ENCODE assay signal across 15 cellular contexts in genomic region chr2:64135421-64135820, GRCh38. TPM values are rescaled to one million over a fixed set of nuclear protein-coding genes. Genes with fewer than 3 reads are reported as not detected.
DNase-seq lines count a peak whose midpoint lies in the region; ATAC-seq and TF ChIP-seq lines count a peak whose summit lies in the region.
"Had no signal": no experiment of that assay in that cellular context is flagged by ENCODE, and none has a peak within 500 bp of the region (broad histone marks: within the 10 kb centered on the region; RNA-seq: fewer than 3 reads in every experiment).

No MANE protein-coding gene starts in this region.

- peaks cover 88% of the 10 kb centered on the region for H3K4me1 Mint-ChIP-seq in activated naive CD4-positive, alpha-beta T cell treated with anti-CD3 and anti-CD28 coated beads for 36 hours (ENCODE audit: low read depth)
- peaks cover 89% of the 10 kb centered on the region for H3K4me1 Mint-ChIP-seq in activated naive CD8-positive, alpha-beta T cell (ENCODE audit: low read depth)
- peaks cover 62% of the 10 kb centered on the region for H3K4me1 Mint-ChIP-seq in stimulated activated effector memory CD8-positive, alpha-beta T cell treated with anti-CD3 and anti-CD28 coated beads, Interleukin-12 subunit alpha, Interleukin-12 subunit beta, amount 100 ng/mL, for 72 hours

- H3K9me2 ChIP-seq in Loucy (replicated peaks; ENCODE audit: low read depth, low read length) = no peaks in the 10 kb centered on the region

- H3K36me3 Mint-ChIP-seq in activated naive CD4-positive, alpha-beta T cell treated with anti-CD3 and anti-CD28 coated beads for 36 hours (ENCODE audit: low read depth) = peaks cover 5% of the 10 kb centered on the region
- peaks cover 25% of the 10 kb centered on the region for H3K36me3 Mint-ChIP-seq in activated naive CD8-positive, alpha-beta T cell
- H3K36me3 Mint-ChIP-seq in stimulated activated effector memory CD8-positive, alpha-beta T cell treated with anti-CD3 and anti-CD28 coated beads, Interleukin-12 subunit alpha, Interleukin-12 subunit beta, amount 100 ng/mL, for 72 hours = peaks cover 51% of the 10 kb centered on the region

- H2AFZ ChIP-seq in Loucy (ENCODE audit: low read length) = no peak overlapping the region

- DNase-seq in activated naive CD4-positive, alpha-beta T cell treated with anti-CD3 and anti-CD28 coated beads for 36 hours = no peak
- DNase-seq in activated naive CD4-positive, alpha-beta T cell (lab: John Stamatoyannopoulos, UW) = no peak
- DNase-seq in stimulated activated effector memory CD8-positive, alpha-beta T cell treated with anti-CD3 and anti-CD28 coated beads, Interleukin-12 subunit alpha, Interleukin-12 subunit beta, amount 100 ng/mL, for 72 hours (ENCODE audit: low spot score in 2 of 2) = no peak
- DNase-seq in brain microvascular endothelial cell (no peak), NCI-H2107 (lab: John Stamatoyannopoulos, UW) (no peak), SIG-M5 treated with dmso at 0.1 percent for 504 hours (lab: John Stamatoyannopoulos, UW; ENCODE audit: unreplicated experiment) (no peak)
- DNase-seq: anterior cingulate cortex; Caco-2; NCI-H146; NCI-H2227 treated with DMSO at 0.1 percent for 48 hours; pancreas; stimulated activated CD4-positive, alpha-beta T cell treated with anti-CD3 and anti-CD28 coated beads, Interleukin-2, amount 100 ng/mL, for 24 hours; uterus had no signal

- no peaks in the 10 kb centered on the region for H3K9me3 ChIP-seq in Loucy (ENCODE audit: insufficient read depth, low read depth, low read length)
- H3K9me3 ChIP-seq: Caco-2, pancreas, uterus had no signal

- no peak overlapping the region for H3K4me3 Mint-ChIP-seq in activated naive CD4-positive, alpha-beta T cell treated with anti-CD3 and anti-CD28 coated beads for 36 hours
- peak overlapping the region; percentile 49 for H3K4me3 Mint-ChIP-seq in activated naive CD8-positive, alpha-beta T cell
- H3K4me3 Mint-ChIP-seq in stimulated activated effector memory CD8-positive, alpha-beta T cell treated with anti-CD3 and anti-CD28 coated beads, Interleukin-12 subunit alpha, Interleukin-12 subunit beta, amount 100 ng/mL, for 72 hours = no peak overlapping the region

- CTCF ChIA-PET in activated naive CD4-positive, alpha-beta T cell treated with anti-CD3 and anti-CD28 coated beads for 36 hours (lab: Charles Lee) = interaction anchor here (0.6 to 1.0 kb wide), 4 partner anchors 34 to 182 kb away, joined by 3 to 5 read pairs (median 3); no protein-coding TSS in a partner anchor

- H3K4me3 ChIP-seq in Loucy (ENCODE audit: low read length, poor library complexity, severe bottlenecking) (no peak overlapping the region), brain microvascular endothelial cell (ENCODE audit: low read depth, low read length) (no peak overlapping the region)
- H3K4me3 ChIP-seq: pancreas, uterus had no signal

- intact Hi-C loops in activated naive CD4-positive, alpha-beta T cell treated with anti-CD3 and anti-CD28 coated beads for 36 hours (cut with micrococcal nuclease) = loop anchor here (1.0 to 2.0 kb wide), 4 partner anchors 8 to 191 kb away; no protein-coding TSS in a partner anchor

- H3K36me3 ChIP-seq in Loucy (ENCODE audit: insufficient read depth, low read length) = no peaks in the 10 kb centered on the region
- H3K36me3 ChIP-seq in brain microvascular endothelial cell (replicated peaks) = no peaks in the 10 kb centered on the region
- H3K36me3 ChIP-seq: pancreas, uterus had no signal

- peaks cover 35% of the 10 kb centered on the region for H3K4me1 ChIP-seq in Loucy (ENCODE audit: insufficient read depth, low read length, poor library complexity, severe bottlenecking)

- peaks cover 4% of the 10 kb centered on the region for H4K20me1 ChIP-seq in Loucy (ENCODE audit: insufficient read depth, low read length, poor library complexity, severe bottlenecking)

- H3K4me2 ChIP-seq in Loucy (ENCODE audit: low read depth, low read length, poor library complexity, severe bottlenecking) = peak overlapping the region; percentile 21

- no peaks in the 10 kb centered on the region for H3K9me3 Mint-ChIP-seq in activated naive CD4-positive, alpha-beta T cell treated with anti-CD3 and anti-CD28 coated beads for 36 hours
- no peaks in the 10 kb centered on the region for H3K9me3 Mint-ChIP-seq in activated naive CD8-positive, alpha-beta T cell (ENCODE audit: low read depth)
- H3K9me3 Mint-ChIP-seq in stimulated activated effector memory CD8-positive, alpha-beta T cell treated with anti-CD3 and anti-CD28 coated beads, Interleukin-12 subunit alpha, Interleukin-12 subunit beta, amount 100 ng/mL, for 72 hours = no peaks in the 10 kb centered on the region

- peak; percentile 61 for ATAC-seq in stimulated activated effector memory CD8-positive, alpha-beta T cell treated with anti-CD3 and anti-CD28 coated beads, Interleukin-12 subunit alpha, Interleukin-12 subunit beta, amount 100 ng/mL, for 72 hours
- ATAC-seq: pancreas had no signal

- no peak overlapping the region for H3K9ac ChIP-seq in Loucy (ENCODE audit: low read depth, low read length, poor library complexity, severe bottlenecking)

- H3K27me3 ChIP-seq in Loucy (ENCODE audit: insufficient read depth, low read length, poor library complexity, severe bottlenecking) = no peaks in the 10 kb centered on the region
- no peaks in the 10 kb centered on the region for H3K27me3 ChIP-seq in brain microvascular endothelial cell (replicated peaks)
- H3K27me3 ChIP-seq: pancreas, uterus had no signal

- H3K79me2 ChIP-seq in Loucy (ENCODE audit: insufficient read depth, low read length) = peaks cover 25% of the 10 kb centered on the region; the same call in 1 of the 2 replicates

- no peaks in the 10 kb centered on the region for H3K27me3 Mint-ChIP-seq in activated naive CD4-positive, alpha-beta T cell treated with anti-CD3 and anti-CD28 coated beads for 36 hours (ENCODE audit: low read depth)
- H3K27me3 Mint-ChIP-seq in activated naive CD8-positive, alpha-beta T cell = no peaks in the 10 kb centered on the region

- H3K27ac ChIP-seq in brain microvascular endothelial cell = no peak overlapping the region
- H3K27ac ChIP-seq: pancreas had no signal

- H3K27ac Mint-ChIP-seq in activated naive CD4-positive, alpha-beta T cell treated with anti-CD3 and anti-CD28 coated beads for 36 hours = peak overlapping the region; percentile 72
- peak overlapping the region; percentile 89 for H3K27ac Mint-ChIP-seq in activated naive CD8-positive, alpha-beta T cell
- H3K27ac Mint-ChIP-seq in stimulated activated effector memory CD8-positive, alpha-beta T cell treated with anti-CD3 and anti-CD28 coated beads, Interleukin-12 subunit alpha, Interleukin-12 subunit beta, amount 100 ng/mL, for 72 hours = peak overlapping the region; percentile 13

- in situ Hi-C loops in brain microvascular endothelial cell (cut with HindIII; ENCODE audit: low pct_ligation_motif_present, low sequenced_read_pairs) = no loop called here

- TF ChIP-seq CTCF in Loucy (conservative IDR thresholded peaks at IDR 0.05; ENCODE audit: low read length) (no peak), brain microvascular endothelial cell (IDR thresholded peaks at IDR 0.05; ENCODE audit: low read depth, low read length, missing control alignments) (no peak)

- H3F3A ChIP-seq in Loucy (ENCODE audit: low read depth) = no peaks in the 10 kb centered on the region

RNA-seq across cellular contexts. Expression of gene PELI1, which starts 8.8 kb away (rescaled TPM):
- 10 to 100 TPM; 25.7 to 28.0 TPM for total RNA-seq in activated naive CD4-positive, alpha-beta T cell treated with anti-CD3 and anti-CD28 coated beads for 36 hours

Comparison
In these comparisons a context has a peak if more than half of its experiments do, and no peak if none do; other contexts are left out.
1. H3K27ac Mint-ChIP-seq: peak in every context shown above with its lines; median percentile 89 in activated naive CD8-positive, alpha-beta T cell; 72 in activated naive CD4-positive, alpha-beta T cell treated with anti-CD3 and anti-CD28 coated beads for 36 hours; 13 in stimulated activated effector memory CD8-positive, alpha-beta T cell treated with anti-CD3 and anti-CD28 coated beads, Interleukin-12 subunit alpha, Interleukin-12 subunit beta, amount 100 ng/mL, for 72 hours.